In the genomic region with DNA sequence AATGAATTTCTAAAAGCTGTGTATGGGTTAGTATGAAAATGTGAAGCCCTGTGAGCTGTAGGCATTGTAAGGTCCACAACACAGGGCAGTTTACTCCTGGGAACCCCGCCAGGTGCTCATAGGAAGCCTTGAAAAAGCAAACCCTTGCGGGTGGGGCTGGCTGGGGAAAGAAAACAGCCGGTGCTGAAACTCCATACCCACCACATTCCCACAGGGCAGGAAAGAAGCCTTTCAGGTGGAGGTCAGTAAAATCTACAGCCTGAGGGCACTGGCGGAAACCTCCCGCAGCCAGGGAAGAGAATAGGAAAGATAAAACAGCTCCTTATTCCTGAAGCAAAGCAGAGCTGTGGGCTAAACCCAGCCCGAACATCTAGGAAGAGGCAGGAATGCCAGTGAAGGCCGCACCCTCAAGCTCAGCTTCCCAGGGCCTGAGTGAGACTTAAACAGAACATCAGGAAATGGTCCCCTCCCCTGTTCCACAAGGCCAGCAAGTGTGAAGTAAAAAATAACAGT, we compare ENCODE assay signal across 10 cellular contexts. TPM values are rescaled to one million over a fixed set of nuclear protein-coding genes. Genes with fewer than 3 reads are reported as not detected.
DNase-seq lines count a peak whose midpoint lies in the region; ATAC-seq, FAIRE-seq and TF ChIP-seq lines count a peak whose summit lies in the region.
"Had no signal": no experiment of that assay in that cellular context is flagged by ENCODE, and none has a peak within 500 bp of the region (broad histone marks: within the 10 kb centered on the region; RNA-seq: fewer than 3 reads in every experiment).

No MANE protein-coding gene starts in this region.

- no peak for FAIRE-seq in pancreas (lab: Jason Lieb, UNC)

- H3K4me1 ChIP-seq in GM23338 (ENCODE audit: insufficient read depth) = peaks cover 84% of the 10 kb centered on the region
- H3K4me1 ChIP-seq in pancreas = peaks cover 21 to 49% (median 45%) of the 10 kb centered on the region in 3 donors

- ATAC-seq in GM23338 (peak; percentile 30), pancreas (peak; percentile 86 to 95 (median 92)), GM21528 (IDR thresholded peaks at IDR 0.05; ENCODE audit: low FRiP score, unreplicated experiment) (no peak)
- no peak for ATAC-seq in activated T-cell treated with anti-CD3 and anti-CD28 coated beads, Interleukin-2, amount 50 U/mL, for 72 hours (replicated peaks in 1 of 2)
- no peak for ATAC-seq in stimulated activated memory B cell treated with anti-CD40 and anti-IgM and Interleukin-4, amounts not matched to agents 10 μg/mL and 1 μg/mL and 100 μg/mL, for 72 hours

- no peak for TF ChIP-seq CTCF in GM23338 (conservative IDR thresholded peaks at IDR 0.05; ENCODE audit: low read depth in 2 of 2)
- TF ChIP-seq CTCF in pancreas (IDR thresholded peaks at IDR 0.05) = no peak

- intact Hi-C loops in cardiac septum (cut with DNase I) = no loop called here
- intact Hi-C loops in pancreas (cut with DNase I) = no loop called here

- no peak overlapping the region for H2AFZ ChIP-seq in GM23338

- DNase-seq in GM23338 (ENCODE audit: low spot score) = peak; percentile 65
- peak; percentile 96 for DNase-seq in NCI-H226
- peak; percentile 76 for DNase-seq in cardiac septum (ENCODE audit: low spot score)
- peak; percentile 84 to 95 (median 94) for DNase-seq in pancreas
- DNase-seq in activated T-cell treated with anti-CD3 and anti-CD28 coated beads, Interleukin-2, amount 50 U/mL, for 72 hours = no peak
- DNase-seq in NCI-H1694 treated with DMSO at 0.1 percent for 48 hours (lab: John Stamatoyannopoulos, UW) = no peak
- DNase-seq: NCI-H446 had no signal

- H3K9me3 Mint-ChIP-seq in GM23338 = no peaks in the 10 kb centered on the region
- H3K9me3 Mint-ChIP-seq in activated T-cell treated with anti-CD3 and anti-CD28 coated beads, Interleukin-2, amount 50 U/mL, for 72 hours = no peaks in the 10 kb centered on the region
- H3K9me3 Mint-ChIP-seq in stimulated activated memory B cell treated with anti-CD40 and anti-IgM and Interleukin-4, amounts not matched to agents 10 μg/mL and 1 μg/mL and 100 μg/mL, for 72 hours = no peaks in the 10 kb centered on the region

- H3K4me3 ChIP-seq in GM23338 (peak overlapping the region; percentile 15; the same call in 1 of the 2 replicates), pancreas (peak overlapping the region in 1 of 4 donors; percentile 11)

- peak overlapping the region; percentile 67 for H3K4me2 ChIP-seq in GM23338

- peaks cover 58% of the 10 kb centered on the region for H3K36me3 Mint-ChIP-seq in GM23338 (ENCODE audit: low read depth)
- H3K36me3 Mint-ChIP-seq in activated T-cell treated with anti-CD3 and anti-CD28 coated beads, Interleukin-2, amount 50 U/mL, for 72 hours (ENCODE audit: insufficient read depth in 2 of 2) = peaks cover 0 to 2% of the 10 kb centered on the region in 2 donors
- H3K36me3 Mint-ChIP-seq in stimulated activated memory B cell treated with anti-CD40 and anti-IgM and Interleukin-4, amounts not matched to agents 10 μg/mL and 1 μg/mL and 100 μg/mL, for 72 hours = no peaks in the 10 kb centered on the region

- H3K4me1 Mint-ChIP-seq in GM23338 = peaks cover 81% of the 10 kb centered on the region
- peaks cover 12% of the 10 kb centered on the region for H3K4me1 Mint-ChIP-seq in activated T-cell treated with anti-CD3 and anti-CD28 coated beads, Interleukin-2, amount 50 U/mL, for 72 hours (ENCODE audit: low read depth)
- peaks cover 10% of the 10 kb centered on the region for H3K4me1 Mint-ChIP-seq in stimulated activated memory B cell treated with anti-CD40 and anti-IgM and Interleukin-4, amounts not matched to agents 10 μg/mL and 1 μg/mL and 100 μg/mL, for 72 hours

- peaks cover 92% of the 10 kb centered on the region for H4K20me1 ChIP-seq in GM23338 (replicated peaks; ENCODE audit: insufficient read depth)

- H3K36me3 ChIP-seq in GM23338 (ENCODE audit: insufficient read depth) (no peaks in the 10 kb centered on the region; the same call in 1 of the 2 replicates), pancreas (no peaks in the 10 kb centered on the region)

- peak overlapping the region; percentile 81; the same call in 1 of the 2 replicates for H3K27ac Mint-ChIP-seq in GM23338
- H3K27ac Mint-ChIP-seq in activated T-cell treated with anti-CD3 and anti-CD28 coated beads, Interleukin-2, amount 50 U/mL, for 72 hours = no peak overlapping the region
- H3K27ac Mint-ChIP-seq in stimulated activated memory B cell treated with anti-CD40 and anti-IgM and Interleukin-4, amounts not matched to agents 10 μg/mL and 1 μg/mL and 100 μg/mL, for 72 hours = no peak overlapping the region

- H3K27me3 ChIP-seq in GM23338 (ENCODE audit: insufficient read depth) (no peaks in the 10 kb centered on the region), pancreas (no peaks in the 10 kb centered on the region)

- H3K27ac ChIP-seq in GM23338 (ENCODE audit: low read depth) (peak overlapping the region; percentile 68), pancreas (peak overlapping the region; percentile 65 to 86 (median 72))
- H3K27ac ChIP-seq: epithelial cell of prostate had no signal

- 24 to 25% methylated on average over 7 of the region's 7 CpGs for WGBS in pancreas, 2 donors

- H3F3A ChIP-seq in GM23338 (replicated peaks; ENCODE audit: low read depth) = peaks cover 36% of the 10 kb centered on the region

- H3K27me3 Mint-ChIP-seq in GM23338 (ENCODE audit: insufficient read depth, low read depth, poor library complexity) = peaks cover 20% of the 10 kb centered on the region
- H3K27me3 Mint-ChIP-seq in activated T-cell treated with anti-CD3 and anti-CD28 coated beads, Interleukin-2, amount 50 U/mL, for 72 hours (ENCODE audit: low read depth) = no peaks in the 10 kb centered on the region
- no peaks in the 10 kb centered on the region for H3K27me3 Mint-ChIP-seq in stimulated activated memory B cell treated with anti-CD40 and anti-IgM and Interleukin-4, amounts not matched to agents 10 μg/mL and 1 μg/mL and 100 μg/mL, for 72 hours

- peaks cover 100% of the 10 kb centered on the region for H3K79me2 ChIP-seq in GM23338 (replicated peaks; ENCODE audit: insufficient read depth)

- H3K9me2 ChIP-seq in GM23338 (ENCODE audit: insufficient read depth) = no peaks in the 10 kb centered on the region

- H3K4me3 Mint-ChIP-seq in GM23338 = no peak overlapping the region; the same call in 2 of the 3 replicates
- H3K4me3 Mint-ChIP-seq in activated T-cell treated with anti-CD3 and anti-CD28 coated beads, Interleukin-2, amount 50 U/mL, for 72 hours = peak overlapping the region in 1 of 2 donors; percentile 29
- H3K4me3 Mint-ChIP-seq in stimulated activated memory B cell treated with anti-CD40 and anti-IgM and Interleukin-4, amounts not matched to agents 10 μg/mL and 1 μg/mL and 100 μg/mL, for 72 hours = no peak overlapping the region

- no peaks in the 10 kb centered on the region for H3K9me3 ChIP-seq in pancreas

RNA-seq across cellular contexts. Expression of a gene that starts 34.7 kb away (rescaled TPM):
- 698 and 727 TPM in 2 replicates for total RNA-seq in GM23338 (2014; rRNA removed; shearing (Covaris generic))
- 215 and 220 TPM in 2 replicates for polyA plus RNA-seq in GM23338 (2016; fragmentation: Nextera tagmentation; extraction: Ambion mirVana)
- total RNA-seq in cardiac septum = 76.2 TPM
- 10 to 100 TPM; 33.2 to 71.5 (median 41.4) TPM for total RNA-seq in pancreas
- 10 to 100 TPM; 23.0 to 26.3 TPM for polyA plus RNA-seq in pancreas
- under 1 TPM; 0.60 TPM for total RNA-seq in activated T-cell treated with anti-CD3 and anti-CD28 coated beads, Interleukin-2, amount 50 U/mL, for 72 hours

Comparison
In these comparisons a context has a peak if more than half of its experiments do, and no peak if none do; other contexts are left out.
1. ATAC-seq: peak in GM23338 (single experiment) and pancreas (4 of 4); none in activated T-cell treated with anti-CD3 and anti-CD28 coated beads, Interleukin-2, amount 50 U/mL, for 72 hours (0 of 2), GM21528 (single experiment) and stimulated activated memory B cell treated with anti-CD40 and anti-IgM and Interleukin-4, amounts not matched to agents 10 μg/mL and 1 μg/mL and 100 μg/mL, for 72 hours (single experiment).
2. DNase-seq: peak in GM23338 (single experiment), NCI-H226 (single experiment), cardiac septum (single experiment) and pancreas (6 of 6); none in activated T-cell treated with anti-CD3 and anti-CD28 coated beads, Interleukin-2, amount 50 U/mL, for 72 hours (0 of 2) and NCI-H1694 treated with DMSO at 0.1 percent for 48 hours (single experiment).
3. RNA of a gene that starts 34.7 kb away (total RNA-seq): 698 to 727 TPM in GM23338, 76.2 TPM in cardiac septum (single experiment) and 33.2 to 71.5 TPM in pancreas; 0.60 TPM in activated T-cell treated with anti-CD3 and anti-CD28 coated beads, Interleukin-2, amount 50 U/mL, for 72 hours; every median in the first group is over 10 times any median in the second.